13 cellular contexts compared by ENCODE assay signal in the genomic region with DNA sequence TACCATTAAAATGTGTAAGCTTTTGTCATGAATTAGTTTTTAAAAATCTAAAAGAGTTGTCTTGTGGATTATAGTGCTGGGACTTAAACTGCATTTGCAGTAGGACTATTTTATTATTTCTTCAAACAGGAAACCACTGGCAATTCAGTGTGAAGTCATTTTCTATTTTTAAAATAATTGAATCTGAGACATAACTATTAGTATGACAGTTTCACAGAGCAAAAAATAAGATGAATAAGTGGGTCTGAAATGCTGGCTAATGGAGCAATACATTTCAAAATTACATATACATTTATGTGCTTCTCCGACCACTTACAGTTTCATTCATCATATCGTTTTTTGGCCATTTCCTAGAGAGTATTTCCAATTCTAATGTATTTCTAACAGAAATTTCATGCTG.
A peak's percentile ranks its signal among the peaks of the same experiment; 100 is the strongest.
DNase-seq lines count a peak whose midpoint lies in the region; ATAC-seq, FAIRE-seq and TF ChIP-seq lines count a peak whose summit lies in the region.
"Had no signal": no experiment of that assay in that cellular context is flagged by ENCODE, and none has a peak within 500 bp of the region (broad histone marks: within the 10 kb centered on the region; RNA-seq: fewer than 3 reads in every experiment).

No MANE protein-coding gene starts in this region.

- peak; percentile 73 for ATAC-seq in HG03159 (IDR thresholded peaks at IDR 0.05; ENCODE audit: unreplicated experiment)
- ATAC-seq: stimulated activated naive B cell treated with anti-CD40 and anti-IgM and Interleukin-4, amounts not matched to agents 10 μg/mL and 1 μg/mL and 100 μg/mL, for 72 hours had no signal

- TF ChIP-seq CTCF in GM10266 (IDR thresholded peaks at IDR 0.05; ENCODE audit: control insufficient read depth, insufficient read depth, low read depth, missing control alignments), result no peak
- no peak for TF ChIP-seq CTCF in GM20000 (IDR thresholded peaks at IDR 0.05; ENCODE audit: extremely low read depth, missing control alignments)
- TF ChIP-seq CTCF in bronchial epithelial cell (IDR thresholded peaks at IDR 0.05; ENCODE audit: insufficient read depth, low read length, severe bottlenecking), result no peak

- no peaks in the 10 kb centered on the region for H3K4me1 ChIP-seq in SJCRH30

- no peak for FAIRE-seq in bronchial epithelial cell (lab: Jason Lieb, UNC)
- FAIRE-seq: H54, RCC 7860 had no signal

- no peaks in the 10 kb centered on the region for H3K36me3 ChIP-seq in bronchial epithelial cell (ENCODE audit: control insufficient read depth, insufficient read depth, low read length)
- H3K36me3 ChIP-seq in SJCRH30, result no peaks in the 10 kb centered on the region

- DNase-seq in GM10266 (ENCODE audit: extremely low spot score) (peak; percentile 16), GM20000 (ENCODE audit: low spot score) (peak; percentile 25), bronchial epithelial cell (ENCODE audit: low read depth) (peak; percentile 33), SJCRH30 (no peak), NCI-H146 treated with DMSO at 0.1 percent for 48 hours (lab: John Stamatoyannopoulos, UW; ENCODE audit: unreplicated experiment) (no peak), NOMO-1 treated with dmso at 0.1 percent for 144 hours (lab: John Stamatoyannopoulos, UW; ENCODE audit: unreplicated experiment) (no peak)
- no peak for DNase-seq in activated CD8-positive, alpha-beta memory T cell treated with anti-CD3 and anti-CD28 coated beads, Interleukin-2, amount 50 U/mL, for 48 hours
- DNase-seq: NCI-H446; stimulated activated CD4-positive, alpha-beta T cell treated with anti-CD3 and anti-CD28 coated beads, Interleukin-2, amount 100 ng/mL, for 48 hours; stimulated activated naive B cell treated with anti-CD40 and anti-IgM and Interleukin-4, amounts not matched to agents 10 μg/mL and 1 μg/mL and 100 μg/mL, for 72 hours had no signal

- no peak overlapping the region for H3K27ac ChIP-seq in SJCRH30

- H3K4me3 ChIP-seq in bronchial epithelial cell (ENCODE audit: low read depth, low read length) (no peak overlapping the region), SJCRH30 (no peak overlapping the region)

- no peaks in the 10 kb centered on the region for H3K9me3 ChIP-seq in SJCRH30 (replicated peaks)

- H3K27me3 ChIP-seq in bronchial epithelial cell (ENCODE audit: control insufficient read depth, insufficient read depth, low read length) (no peaks in the 10 kb centered on the region), SJCRH30 (no peaks in the 10 kb centered on the region)

Comparison
In these comparisons a context has a peak if more than half of its experiments do, and no peak if none do; other contexts are left out.
1. DNase-seq: peak in GM10266 (single experiment), GM20000 (single experiment) and bronchial epithelial cell (single experiment); none in SJCRH30 (0 of 2), NCI-H146 treated with DMSO at 0.1 percent for 48 hours (single experiment), activated CD8-positive, alpha-beta memory T cell treated with anti-CD3 and anti-CD28 coated beads, Interleukin-2, amount 50 U/mL, for 48 hours (single experiment) and NOMO-1 treated with dmso at 0.1 percent for 144 hours (single experiment).